Comparison of ENCODE assay signal across 8 cellular contexts in genomic region chr19:6423499-6424189, GRCh38. TPM values are rescaled to one million over a fixed set of nuclear protein-coding genes. Genes with fewer than 3 reads are reported as not detected.
DNase-seq lines count a peak whose midpoint lies in the region; ATAC-seq and TF ChIP-seq lines count a peak whose summit lies in the region.

No MANE protein-coding gene starts in this region.

- peaks cover 6% of the 10 kb centered on the region for H3K4me1 Mint-ChIP-seq in Caco-2 (ENCODE audit: low read depth, unreplicated experiment)

- peak overlapping the region; percentile 50 for H3K27ac Mint-ChIP-seq in Caco-2 (ENCODE audit: unreplicated experiment)

- peak overlapping the region; percentile 86 for H3K18ac ChIP-seq in neuronal stem cell (ENCODE audit: low read length)

- H3K4me2 ChIP-seq in neuronal stem cell (ENCODE audit: insufficient read depth, low read length, poor library complexity, severe bottlenecking): peak overlapping the region; percentile 82

- BruUV-seq in Caco-2 (replicated peaks; lab: Mats Ljungman, UMichigan): TSS peak; percentile 35

- H3K27ac ChIP-seq in HUES64 (ENCODE audit: low read depth, low read length) (peak overlapping the region; percentile 69), neuronal stem cell (replicated peaks; ENCODE audit: low read length) (no peak overlapping the region)

- H3K4me3 Mint-ChIP-seq in Caco-2 (ENCODE audit: unreplicated experiment): peak overlapping the region; percentile 96

- DNase-seq in Caco-2: peak in 1 of 2 experiments; percentile 64
- peak; percentile 74 for DNase-seq in activated CD8-positive, alpha-beta memory T cell treated with anti-CD3 and anti-CD28 coated beads for 24 hours
- DNase-seq in fibroblast of peridontal ligament (ENCODE audit: extremely low read depth): peak; percentile 35
- DNase-seq in neuronal stem cell (ENCODE audit: low spot score): no peak
- no peak for DNase-seq in DMS79 treated with DMSO at 0.1 percent for 48 hours (lab: John Stamatoyannopoulos, UW)

- peak overlapping the region; percentile 75 for H3K14ac ChIP-seq in neuronal stem cell (ENCODE audit: low read length)

- H2BK120ac ChIP-seq in neuronal stem cell (ENCODE audit: low read depth, low read length): no peak overlapping the region

- H4K91ac ChIP-seq in neuronal stem cell (ENCODE audit: low read depth, low read length, poor library complexity): no peak overlapping the region

- peak overlapping the region; percentile 60 for H2AK5ac ChIP-seq in neuronal stem cell (ENCODE audit: low read depth, low read length)

- intact Hi-C loops in Caco-2 (cut with micrococcal nuclease; ENCODE audit: unreplicated experiment): loop anchor here (2.0 to 10.0 kb wide), 2 partner anchors 41 to 149 kb away; partner anchors contain the start of genes CRB3 and MLLT1

- peak overlapping the region; percentile 11 for H2BK5ac ChIP-seq in neuronal stem cell (ENCODE audit: low read length)

- POLR2A ChIA-PET in Caco-2 (lab: Charles Lee): no interaction called here

- H3K27me3 Mint-ChIP-seq in Caco-2 (ENCODE audit: insufficient read depth, unreplicated experiment): no peaks in the 10 kb centered on the region

- CTCF ChIA-PET in Caco-2 (lab: Charles Lee): no interaction called here

- peak overlapping the region; percentile 69 for H3K9ac ChIP-seq in HUES64 (ENCODE audit: low read depth, low read length)
- H3K9ac ChIP-seq in neuronal stem cell (ENCODE audit: low read depth, low read length, poor library complexity): peak overlapping the region; percentile 92

- H2BK12ac ChIP-seq in neuronal stem cell (ENCODE audit: low read length): no peak overlapping the region

- peaks cover 2% of the 10 kb centered on the region for H3K36me3 ChIP-seq in Caco-2 (ENCODE audit: control insufficient read depth, insufficient read depth, low read length)
- peaks cover 43% of the 10 kb centered on the region for H3K36me3 ChIP-seq in HUES64 (ENCODE audit: insufficient read depth, low read length)
- H3K36me3 ChIP-seq in neuronal stem cell (replicated peaks in 1 of 2; ENCODE audit: control insufficient read depth in 2 of 2, insufficient read depth in 2 of 2, low read length in 2 of 2): peaks cover 35 to 48% of the 10 kb centered on the region in 2 donors

- peaks cover 20% of the 10 kb centered on the region for H3K4me1 ChIP-seq in Caco-2
- no peaks in the 10 kb centered on the region for H3K4me1 ChIP-seq in HUES64 (ENCODE audit: insufficient read depth, low read length)
- H3K4me1 ChIP-seq in neuronal stem cell (ENCODE audit: control insufficient read depth in 2 of 2, insufficient read depth in 1 of 2, low read depth in 1 of 2, low read length in 2 of 2): peaks cover 9 to 13% of the 10 kb centered on the region in 2 donors

- ATAC-seq in HG02870 (IDR thresholded peaks at IDR 0.05; ENCODE audit: unreplicated experiment) (no peak), GM21390 (IDR thresholded peaks at IDR 0.05; ENCODE audit: unreplicated experiment) (no peak)

- no peaks in the 10 kb centered on the region for H3K27me3 ChIP-seq in Caco-2 (replicated peaks; ENCODE audit: control insufficient read depth, insufficient read depth, low read length)
- no peaks in the 10 kb centered on the region for H3K27me3 ChIP-seq in HUES64 (ENCODE audit: insufficient read depth, low read length)
- no peaks in the 10 kb centered on the region for H3K27me3 ChIP-seq in neuronal stem cell (ENCODE audit: control insufficient read depth in 3 of 3, insufficient read depth in 3 of 3, low read depth in 1 of 3, low read length in 3 of 3)

- peaks cover 23% of the 10 kb centered on the region for H3K79me1 ChIP-seq in neuronal stem cell (ENCODE audit: low read depth, low read length)

- 2% methylated on average over 20 of the region's 20 CpGs for WGBS in HUES64
- whole genome bisulfite sequencing in neuronal stem cell (ENCODE audit: extremely low coverage in 2 of 2, insufficient read length in 2 of 2, insufficient replicate concordance in 1 of 2), 2 donors: no CpG with 5 or more reads among the region's 20 CpGs

- H3K23ac ChIP-seq in neuronal stem cell (ENCODE audit: low read depth, low read length, poor library complexity): peak overlapping the region; percentile 75

- H3K4ac ChIP-seq in neuronal stem cell (ENCODE audit: low read length): no peak overlapping the region

- peak overlapping the region; percentile 92 for H3K4me3 ChIP-seq in Caco-2 (ENCODE audit: low read depth, low read length)
- peak overlapping the region; percentile 92 for H3K4me3 ChIP-seq in HUES64 (ENCODE audit: low read length)
- H3K4me3 ChIP-seq in neuronal stem cell (ENCODE audit: low read length in 2 of 2): peak overlapping the region; percentile 96 to 98

- no peak overlapping the region for H2BK15ac ChIP-seq in neuronal stem cell (ENCODE audit: low read length)

- no peaks in the 10 kb centered on the region for H3K9me3 Mint-ChIP-seq in Caco-2 (ENCODE audit: unreplicated experiment)

- H4K8ac ChIP-seq in neuronal stem cell (ENCODE audit: low read depth, low read length): no peak overlapping the region

- H3K36me3 Mint-ChIP-seq in Caco-2 (ENCODE audit: insufficient read depth, unreplicated experiment): peaks cover 58% of the 10 kb centered on the region

- TF ChIP-seq CTCF in Caco-2 (IDR thresholded peaks at IDR 0.05; ENCODE audit: insufficient read depth in 1 of 2, low read depth in 1 of 2, low read length in 1 of 2, severe bottlenecking in 1 of 2, unreplicated experiment in 1 of 2): no peak

- H2AFZ ChIP-seq in neuronal stem cell (ENCODE audit: low read length): no peak overlapping the region

- H3K9me3 ChIP-seq in Caco-2 (no peaks in the 10 kb centered on the region), HUES64 (ENCODE audit: insufficient read depth, low read depth, low read length) (peaks cover 5% of the 10 kb centered on the region; the same call in 1 of the 2 replicates), neuronal stem cell (replicated peaks in 1 of 2; ENCODE audit: control insufficient read depth in 2 of 2, insufficient read depth in 1 of 2, low read depth in 1 of 2, low read length in 2 of 2) (peaks cover 4 to 5% of the 10 kb centered on the region in 2 donors)

RNA-seq across cellular contexts. Expression of gene KHSRP, which starts 1.0 kb away (rescaled TPM):
- 589 and 610 TPM in 2 replicates for total RNA-seq in Caco-2 (2022)
- polyA plus RNA-seq in HUES64 (2013, experiment 1 of 2): 408 TPM
- polyA plus RNA-seq in HUES64 (2013, experiment 2 of 2): 409 TPM
- polyA plus RNA-seq in neuronal stem cell (2013, experiment 1 of 2): 303 TPM
- polyA plus RNA-seq in neuronal stem cell (2013, experiment 2 of 2): 310 TPM

RNA-seq across cellular contexts. Expression of gene SLC25A41, which starts 9.9 kb away (rescaled TPM):
- 0.23 TPM in 1 of 2 replicates, not detected in the other for total RNA-seq in Caco-2 (2022)
- polyA plus RNA-seq in HUES64 (2013, experiment 1 of 2): 0.30 TPM
- polyA plus RNA-seq in HUES64 (2013, experiment 2 of 2): 0.25 TPM
- 0.42 TPM for polyA plus RNA-seq in neuronal stem cell (2013, experiment 1 of 2)
- polyA plus RNA-seq in neuronal stem cell (2013, experiment 2 of 2): 0.47 TPM

RNA-seq across cellular contexts. Expression of gene GTF2F1, which starts 30.7 kb away (rescaled TPM):
- total RNA-seq in Caco-2 (2022): 66.6 and 77.4 TPM in 2 replicates
- 46.3 TPM for polyA plus RNA-seq in HUES64 (2013, experiment 1 of 2)
- polyA plus RNA-seq in HUES64 (2013, experiment 2 of 2): 49.1 TPM
- polyA plus RNA-seq in neuronal stem cell (2013, experiment 1 of 2): 70.8 TPM
- 70.1 TPM for polyA plus RNA-seq in neuronal stem cell (2013, experiment 2 of 2)

RNA-seq across cellular contexts. Expression of gene SLC25A23, which starts 35.9 kb away (rescaled TPM):
- total RNA-seq in Caco-2 (2022): 70.5 and 73.5 TPM in 2 replicates
- 39.8 TPM for polyA plus RNA-seq in HUES64 (2013, experiment 1 of 2)
- 48.6 TPM for polyA plus RNA-seq in HUES64 (2013, experiment 2 of 2)
- 52.7 TPM for polyA plus RNA-seq in neuronal stem cell (2013, experiment 1 of 2)
- polyA plus RNA-seq in neuronal stem cell (2013, experiment 2 of 2): 51.9 TPM

RNA-seq across cellular contexts. Expression of gene CRB3, which starts 40.4 kb away (rescaled TPM):
- 53.9 and 54.5 TPM in 2 replicates for total RNA-seq in Caco-2 (2022)
- 11.3 TPM for polyA plus RNA-seq in HUES64 (2013, experiment 1 of 2)
- polyA plus RNA-seq in HUES64 (2013, experiment 2 of 2): 7.9 TPM
- 0.04 TPM for polyA plus RNA-seq in neuronal stem cell (2013, experiment 1 of 2)
- 0.10 TPM for polyA plus RNA-seq in neuronal stem cell (2013, experiment 2 of 2)

Comparison
In these comparisons a context has a peak if more than half of its experiments do, and no peak if none do; other contexts are left out.
1. DNase-seq: peak in activated CD8-positive, alpha-beta memory T cell treated with anti-CD3 and anti-CD28 coated beads for 24 hours (single experiment) and fibroblast of peridontal ligament (single experiment); none in neuronal stem cell (single experiment) and DMS79 treated with DMSO at 0.1 percent for 48 hours (single experiment).
2. Peak in every context shown above with its lines, with median percentiles within 50 percentile points of each other: H3K4me3 ChIP-seq.